Comparison of ENCODE assay signal across 8 cellular contexts in the genomic region with DNA sequence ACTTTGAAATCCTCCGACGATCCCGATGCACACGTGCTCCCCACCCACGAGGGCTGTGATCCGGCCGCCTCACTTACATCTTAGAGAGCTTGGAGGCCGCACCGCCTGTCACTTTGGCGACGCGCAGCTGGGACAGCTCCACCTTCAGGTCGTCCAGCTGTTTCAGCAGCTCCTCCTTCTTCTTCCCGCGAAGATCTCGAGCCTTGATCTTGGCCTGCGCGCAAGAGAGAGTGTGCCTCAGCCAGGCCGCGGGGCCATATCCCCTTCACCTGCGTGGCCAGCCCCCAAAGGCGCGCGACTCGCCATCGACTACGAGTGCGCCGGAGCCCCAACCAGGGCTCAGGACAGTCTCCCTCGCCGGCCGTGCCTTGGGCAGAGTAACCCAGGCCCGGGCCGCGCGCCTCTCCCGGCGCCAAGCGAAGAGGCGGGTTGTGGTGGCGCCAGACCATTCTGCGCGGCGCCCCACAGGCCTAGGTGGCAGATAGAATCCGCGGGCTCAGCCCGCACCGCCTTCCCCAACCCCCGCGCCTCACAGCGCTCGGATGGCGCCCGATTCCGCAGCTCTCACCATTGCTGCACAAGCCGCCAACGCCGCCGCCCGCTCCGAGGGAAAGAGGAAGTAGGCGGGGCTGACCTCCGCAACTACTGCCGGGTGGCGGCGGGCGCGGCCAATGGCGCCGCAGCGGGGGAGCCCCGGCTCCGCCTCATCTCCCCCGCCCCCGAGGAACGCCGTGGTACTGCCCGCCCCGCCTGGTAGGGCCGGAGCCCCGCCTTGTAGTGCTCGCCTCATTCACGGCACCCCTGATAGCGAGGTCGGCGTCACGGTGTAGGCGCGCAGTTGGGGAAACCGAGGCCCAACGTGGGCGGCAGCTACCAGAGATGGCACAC. TPM values are rescaled to one million over a fixed set of nuclear protein-coding genes. Genes with fewer than 3 reads are reported as not detected.
DNase-seq lines count a peak whose midpoint lies in the region; ATAC-seq and TF ChIP-seq lines count a peak whose summit lies in the region.

Gene ARPC5L (plus strand): TSS at position 789 of the 888 bp plus-strand sequence. CDS start 7,161 bp downstream, outside the sequence.
Gene RPL35 (minus strand): TSS at position 616 of the 888 bp plus-strand sequence. CDS start 45 bp downstream, at position 571.

- DNase-seq in NCI-H1694 treated with DMSO at 0.1 percent for 48 hours (lab: John Stamatoyannopoulos, UW) (peak; percentile 78), amniotic stem cell (lab: John Stamatoyannopoulos, UW) (peak; percentile 92), left cardiac atrium (peak; percentile 96), psoas muscle (peak; percentile 96 to 97)

- peak within 1 kb of the TSS; percentile 86 for H3K27ac Mint-ChIP-seq in T-helper 1 cell treated with Interleukin-12 subunit alpha and Interleukin-12 subunit beta and Interleukin-4 antibody, amounts not matched to agents 30 μg/mL and 1 μg/mL, for 36 hours

- peaks cover 25% of the 10 kb centered on the region for H3K36me3 Mint-ChIP-seq in T-helper 1 cell treated with Interleukin-12 subunit alpha and Interleukin-12 subunit beta and Interleukin-4 antibody, amounts not matched to agents 30 μg/mL and 1 μg/mL, for 36 hours (ENCODE audit: low read depth)

- no peaks in the 10 kb centered on the region for H3K9me3 ChIP-seq in psoas muscle

- no peaks in the 10 kb centered on the region for H3K27me3 Mint-ChIP-seq in T-helper 1 cell treated with Interleukin-12 subunit alpha and Interleukin-12 subunit beta and Interleukin-4 antibody, amounts not matched to agents 30 μg/mL and 1 μg/mL, for 36 hours (ENCODE audit: low read depth)

- H3K27ac ChIP-seq in psoas muscle, result peak within 1 kb of the TSS; percentile 92
- H3K27ac ChIP-seq in urinary bladder (ENCODE audit: low read depth), result peak within 1 kb of the TSS; percentile 94

- WGBS in psoas muscle, 3 donors, result 0 to 2% (median 1%) methylated on average over 72 to 92 of the region's 92 CpGs
- under 1% methylated on average over 92 of the region's 92 CpGs for WGBS in urinary bladder

- peak within 1 kb of the TSS; percentile 91 for H3K4me3 ChIP-seq in psoas muscle
- peak within 1 kb of the TSS; percentile 82 for H3K4me3 ChIP-seq in urinary bladder (ENCODE audit: low read depth, low read length)

- H3K4me3 Mint-ChIP-seq in T-helper 1 cell treated with Interleukin-12 subunit alpha and Interleukin-12 subunit beta and Interleukin-4 antibody, amounts not matched to agents 30 μg/mL and 1 μg/mL, for 36 hours, result peak within 1 kb of the TSS; percentile 85

- H3K4me1 Mint-ChIP-seq in T-helper 1 cell treated with Interleukin-12 subunit alpha and Interleukin-12 subunit beta and Interleukin-4 antibody, amounts not matched to agents 30 μg/mL and 1 μg/mL, for 36 hours (ENCODE audit: low read depth), result peaks cover 22% of the 10 kb centered on the region

- H3K36me3 ChIP-seq in psoas muscle (ENCODE audit: insufficient read depth in 1 of 2, low read depth in 1 of 2) (peaks cover 8 to 47% of the 10 kb centered on the region in 2 donors), urinary bladder (ENCODE audit: insufficient read depth) (peaks cover 2% of the 10 kb centered on the region)

- H3K4me1 ChIP-seq in psoas muscle, result peaks cover 29% of the 10 kb centered on the region
- H3K4me1 ChIP-seq in urinary bladder (ENCODE audit: insufficient read depth), result no peaks in the 10 kb centered on the region

- ATAC-seq in GM18502 (IDR thresholded peaks at IDR 0.05; ENCODE audit: poor library complexity, unreplicated experiment), result peak; percentile 91
- peak; percentile 87 for ATAC-seq in HG02943 (IDR thresholded peaks at IDR 0.05; ENCODE audit: low read depth, unreplicated experiment)
- peak; percentile 97 to 98 for ATAC-seq in left cardiac atrium
- ATAC-seq in psoas muscle, result peak; percentile 93 to 96 (median 95)

- H3K9me3 Mint-ChIP-seq in T-helper 1 cell treated with Interleukin-12 subunit alpha and Interleukin-12 subunit beta and Interleukin-4 antibody, amounts not matched to agents 30 μg/mL and 1 μg/mL, for 36 hours, result no peaks in the 10 kb centered on the region

- no peaks in the 10 kb centered on the region for H3K27me3 ChIP-seq in psoas muscle (ENCODE audit: insufficient read depth in 3 of 3, low read length in 2 of 3)

- intact Hi-C loops in left cardiac atrium (cut with DNase I), result no loop called here
- intact Hi-C loops in psoas muscle (cut with DNase I), result no loop called here

- no peak for TF ChIP-seq CTCF in psoas muscle (IDR thresholded peaks at IDR 0.05)

RNA-seq across cellular contexts. Expression of gene ARPC5L, which starts in this region (rescaled TPM):
- total RNA-seq in left cardiac atrium, result 10 to 100 TPM; 31.3 to 41.6 TPM
- 10 to 100 TPM; 32.3 to 54.9 (median 47.7) TPM for total RNA-seq in psoas muscle
- polyA plus RNA-seq in psoas muscle, result 100 to 1,000 TPM in 1 of 3 donors, 10 to 100 TPM in 2; 47.0 to 165 (median 96.4) TPM
- total RNA-seq in urinary bladder, result 8.8 TPM
- polyA plus RNA-seq in urinary bladder, result 30.3 TPM

RNA-seq across cellular contexts. Expression of gene RPL35, which starts in this region (rescaled TPM):
- total RNA-seq in left cardiac atrium (100 to 1,000 TPM; 814 to 826 TPM), psoas muscle (1,000 to 10,000 TPM in 3 of 4 donors, 100 to 1,000 TPM in 1; 994 to 1,307 (median 1,134) TPM), urinary bladder (1,117 TPM)
- polyA plus RNA-seq in psoas muscle (1,000 to 10,000 TPM; 2,957 to 4,666 (median 2,999) TPM), urinary bladder (2,692 TPM)

Comparison
In these comparisons a context has a peak if more than half of its experiments do, and no peak if none do; other contexts are left out.
1. Peak in every context shown above with its lines: DNase-seq, ATAC-seq, H3K4me3 ChIP-seq and H3K27ac ChIP-seq.